Comparison of ENCODE assay signal across 8 cellular contexts in the genomic region with DNA sequence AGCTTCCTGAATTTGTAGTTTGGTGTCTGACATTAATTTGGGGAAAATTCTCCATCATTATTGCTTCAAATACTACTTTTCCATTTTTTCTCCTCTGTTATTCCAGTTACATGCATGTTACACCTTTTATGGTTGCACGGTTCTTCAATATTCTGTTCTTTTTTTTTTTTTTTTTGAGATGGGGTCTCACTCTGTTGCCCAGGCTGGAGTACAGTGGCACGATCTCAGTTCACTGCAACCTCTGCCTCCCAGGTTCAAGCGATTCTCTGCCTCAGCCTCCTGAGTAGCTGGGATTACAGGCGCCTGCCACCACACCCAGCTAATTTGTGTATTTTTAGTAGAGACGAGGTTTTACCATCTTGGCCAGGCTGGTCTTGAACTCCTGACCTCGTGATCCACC.
DNase-seq lines count a peak whose midpoint lies in the region; ATAC-seq, FAIRE-seq and TF ChIP-seq lines count a peak whose summit lies in the region.
"Not testable (repeated sequence)": the region's sequence is repeated elsewhere in the genome, so short reads cannot be mapped to it uniquely, and the experiment has no call there.

No MANE protein-coding gene starts in this region.

- H4K8ac ChIP-seq in H9 (replicated peaks; ENCODE audit: insufficient read length, low read depth, low read length), result not testable (repeated sequence)

- DNase-seq in CD4-positive, alpha-beta T cell; H9; T-helper 17 cell; activated CD4-positive, alpha-beta T cell treated with anti-CD3 and anti-CD28 coated beads, Interleukin-2, amount 10 ng/mL, durations not matched to agents 7 days and 5 days; K562 (ENCODE audit: extremely low read depth in 1 of 4, low spot score in 3 of 4); memory B cell (ENCODE audit: low spot score in 2 of 2); naive thymus-derived CD4-positive, alpha-beta T cell; osteocyte (ENCODE audit: extremely low spot score, unreplicated experiment): not testable (repeated sequence)

- intact Hi-C loops in CD4-positive, alpha-beta T cell (cut with DNase I, micrococcal nuclease); K562 (cut with micrococcal nuclease); naive thymus-derived CD4-positive, alpha-beta T cell (cut with micrococcal nuclease): not testable (repeated sequence)

- no CpG with 5 or more reads among the region's 6 CpGs for WGBS in H9 (ENCODE audit: extremely low coverage, insufficient read length, low lambda C conversion rate)
- WGBS in K562 (ENCODE audit: insufficient coverage, low coverage, missing lambda C conversion rate), result 69% methylated on average over 3 of the region's 6 CpGs

- H3K36me3 ChIP-seq in K562 (ENCODE audit: control insufficient read depth, insufficient read depth, low read length), result peaks cover 24% of the 10 kb centered on the region; the same call in 2 of the 3 replicates
- H3K36me3 ChIP-seq in naive thymus-derived CD4-positive, alpha-beta T cell (ENCODE audit: control insufficient read depth in 2 of 3, insufficient read depth in 3 of 3, low read length in 3 of 3), result peaks cover 0 to 11% (median 0%) of the 10 kb centered on the region in 3 experiments

- not testable (repeated sequence) for TF ChIP-seq CTCF in CD4-positive, alpha-beta T cell (IDR thresholded peaks at IDR 0.05); H9 (conservative IDR thresholded peaks at IDR 0.05); K562 (IDR thresholded peaks at IDR 0.05 in 2 of 3, conservative IDR thresholded peaks at IDR 0.05 in 1 of 3; ENCODE audit: insufficient read depth in 2 of 3, low read depth in 1 of 3, low read length in 3 of 3); osteocyte (IDR thresholded peaks at IDR 0.05)

- not testable (repeated sequence) for H3K27ac ChIP-seq in CD4-positive, alpha-beta T cell (ENCODE audit: low read depth, low read length); H9 (ENCODE audit: insufficient read length, low read depth, low read length); K562 (ENCODE audit: extremely low read depth, low read depth, low read length); naive thymus-derived CD4-positive, alpha-beta T cell (ENCODE audit: low read depth, low read length)

- H3T11ph ChIP-seq in H9 (ENCODE audit: low read length), result not testable (repeated sequence)

- not testable (repeated sequence) for H3K4ac ChIP-seq in H9 (ENCODE audit: low read depth, low read length)

- TF ChIP-seq EP300 in K562 (IDR thresholded peaks at IDR 0.05; ENCODE audit: low read length), result not testable (repeated sequence)

- not testable (repeated sequence) for H3K14ac ChIP-seq in H9 (ENCODE audit: insufficient read depth, low read length)

- not testable (repeated sequence) for H3K4me2 ChIP-seq in H9 (ENCODE audit: insufficient read depth, insufficient read length, low read length); K562 (ENCODE audit: insufficient read depth, low read length)

- not testable (repeated sequence) for H3K27me3 ChIP-seq in CD4-positive, alpha-beta T cell (ENCODE audit: control insufficient read depth, insufficient read depth, low read length); H9 (ENCODE audit: insufficient read depth, low read length); K562 (ENCODE audit: control insufficient read depth in 2 of 2, insufficient read depth in 2 of 2, low read length in 2 of 2); naive thymus-derived CD4-positive, alpha-beta T cell (ENCODE audit: control insufficient read depth in 2 of 2, insufficient read depth in 2 of 2, low read length in 2 of 2)

- not testable (repeated sequence) for H3K18ac ChIP-seq in H9 (ENCODE audit: insufficient read length, low read depth, low read length)

- POLR2A ChIA-PET in CD4-positive, alpha-beta T cell (lab: Charles Lee); activated CD4-positive, alpha-beta T cell treated with anti-CD3 and anti-CD28 coated beads, Interleukin-2, amount 10 ng/mL, durations not matched to agents 7 days and 5 days (lab: Charles Lee); K562 (lab: Yijun Ruan, JAX); naive thymus-derived CD4-positive, alpha-beta T cell (lab: Charles Lee): not testable (repeated sequence)

- CTCF ChIA-PET in CD4-positive, alpha-beta T cell (lab: Charles Lee); activated CD4-positive, alpha-beta T cell treated with anti-CD3 and anti-CD28 coated beads, Interleukin-2, amount 10 ng/mL, durations not matched to agents 7 days and 5 days (lab: Charles Lee); K562 (lab: Yijun Ruan, JAX; ENCODE audit: low intra/inter-chr PET ratio); naive thymus-derived CD4-positive, alpha-beta T cell (lab: Charles Lee): not testable (repeated sequence)

- H3K23ac ChIP-seq in H9 (ENCODE audit: insufficient read length, low read depth, low read length), result not testable (repeated sequence)

- peaks cover 72% of the 10 kb centered on the region for H3K4me1 Mint-ChIP-seq in CD4-positive, alpha-beta T cell (ENCODE audit: low read depth)
- peaks cover 70 to 80% of the 10 kb centered on the region in 2 experiments for H3K4me1 Mint-ChIP-seq in H9
- H3K4me1 Mint-ChIP-seq in T-helper 17 cell, result peaks cover 17% of the 10 kb centered on the region
- H3K4me1 Mint-ChIP-seq in activated CD4-positive, alpha-beta T cell treated with anti-CD3 and anti-CD28 coated beads, Interleukin-2, amount 10 ng/mL, durations not matched to agents 7 days and 5 days, result peaks cover 16% of the 10 kb centered on the region
- not testable (repeated sequence) for H3K4me1 Mint-ChIP-seq in memory B cell
- H3K4me1 Mint-ChIP-seq in naive thymus-derived CD4-positive, alpha-beta T cell, result peaks cover 12 to 88% (median 55%) of the 10 kb centered on the region in 7 donors
- peaks cover 32% of the 10 kb centered on the region for H3K4me1 Mint-ChIP-seq in osteocyte (ENCODE audit: unreplicated experiment)

- not testable (repeated sequence) for H2BK5ac ChIP-seq in H9 (ENCODE audit: insufficient read length, low read length)

- H4K20me1 ChIP-seq in H9 (ENCODE audit: control insufficient read depth, insufficient read depth, insufficient read length); K562 (replicated peaks; ENCODE audit: control insufficient read depth, insufficient read depth, low read length): not testable (repeated sequence)

- not testable (repeated sequence) for H3K23me2 ChIP-seq in H9 (ENCODE audit: insufficient read length, low read depth, low read length, poor library complexity, severe bottlenecking)

- H3K36me3 Mint-ChIP-seq in CD4-positive, alpha-beta T cell (ENCODE audit: low read depth), result peaks cover 40% of the 10 kb centered on the region
- H3K36me3 Mint-ChIP-seq in H9 (ENCODE audit: insufficient read depth in 1 of 3, low read depth in 3 of 3), result peaks cover 19 to 47% (median 45%) of the 10 kb centered on the region in 3 experiments
- H3K36me3 Mint-ChIP-seq in T-helper 17 cell (ENCODE audit: low read depth); memory B cell: not testable (repeated sequence)
- peaks cover 14% of the 10 kb centered on the region for H3K36me3 Mint-ChIP-seq in activated CD4-positive, alpha-beta T cell treated with anti-CD3 and anti-CD28 coated beads, Interleukin-2, amount 10 ng/mL, durations not matched to agents 7 days and 5 days (ENCODE audit: low read depth)
- H3K36me3 Mint-ChIP-seq in naive thymus-derived CD4-positive, alpha-beta T cell, result peaks cover 3 to 42% (median 10%) of the 10 kb centered on the region in 5 donors
- H3K36me3 Mint-ChIP-seq in osteocyte (ENCODE audit: unreplicated experiment), result peaks cover 19% of the 10 kb centered on the region

- not testable (repeated sequence) for H3K9ac ChIP-seq in H9 (ENCODE audit: extremely low read depth, insufficient read length, low read length); K562 (ENCODE audit: insufficient read depth in 1 of 2, low read depth in 2 of 2, low read length in 2 of 2)

- H3K4me3 ChIP-seq in K562; naive thymus-derived CD4-positive, alpha-beta T cell (ENCODE audit: low read length): not testable (repeated sequence)

- not testable (repeated sequence) for H3K9me1 ChIP-seq in K562 (ENCODE audit: control insufficient read depth, insufficient read depth, low read length)

- not testable (repeated sequence) for H3K27me3 Mint-ChIP-seq in CD4-positive, alpha-beta T cell; H9 (ENCODE audit: low read depth); T-helper 17 cell; activated CD4-positive, alpha-beta T cell treated with anti-CD3 and anti-CD28 coated beads, Interleukin-2, amount 10 ng/mL, durations not matched to agents 7 days and 5 days; memory B cell; naive thymus-derived CD4-positive, alpha-beta T cell; osteocyte (ENCODE audit: unreplicated experiment)

- H2BK120ac ChIP-seq in H9 (ENCODE audit: low read depth, low read length, poor library complexity, severe bottlenecking), result not testable (repeated sequence)

- FAIRE-seq in K562 (lab: Jason Lieb, UNC), result not testable (repeated sequence)

- H3K79me2 ChIP-seq in H9 (ENCODE audit: insufficient read depth, low read length) (peaks cover 23% of the 10 kb centered on the region; the same call in 1 of the 2 replicates), K562 (ENCODE audit: control insufficient read depth, insufficient read depth, low read length) (peaks cover 75% of the 10 kb centered on the region)

- not testable (repeated sequence) for H4K5ac ChIP-seq in H9 (ENCODE audit: insufficient read length, low read depth, low read length)

- not testable (repeated sequence) for H2AK5ac ChIP-seq in H9 (ENCODE audit: insufficient read length, low read length)

- peak overlapping the region; percentile 27 for H3K27ac Mint-ChIP-seq in CD4-positive, alpha-beta T cell
- peak overlapping the region; percentile 16 to 96 (median 70); a peak in 4 of 7 replicates for H3K27ac Mint-ChIP-seq in H9
- peak overlapping the region; percentile 47 for H3K27ac Mint-ChIP-seq in T-helper 17 cell
- peak overlapping the region; percentile 36 for H3K27ac Mint-ChIP-seq in activated CD4-positive, alpha-beta T cell treated with anti-CD3 and anti-CD28 coated beads, Interleukin-2, amount 10 ng/mL, durations not matched to agents 7 days and 5 days
- H3K27ac Mint-ChIP-seq in memory B cell, result peak overlapping the region; percentile 53
- H3K27ac Mint-ChIP-seq in naive thymus-derived CD4-positive, alpha-beta T cell, result peak overlapping the region in 7 of 9 donors; percentile 8 to 67 (median 46)
- H3K27ac Mint-ChIP-seq in osteocyte (ENCODE audit: unreplicated experiment), result peak overlapping the region; percentile 9

- H3K56ac ChIP-seq in H9 (ENCODE audit: insufficient read length, low read depth, low read length), result not testable (repeated sequence)

- H3K9me3 Mint-ChIP-seq in CD4-positive, alpha-beta T cell; H9; activated CD4-positive, alpha-beta T cell treated with anti-CD3 and anti-CD28 coated beads, Interleukin-2, amount 10 ng/mL, durations not matched to agents 7 days and 5 days; memory B cell; naive thymus-derived CD4-positive, alpha-beta T cell; osteocyte (ENCODE audit: unreplicated experiment): not testable (repeated sequence)

- not testable (repeated sequence) for ATAC-seq in CD4-positive, alpha-beta T cell (ENCODE audit: poor library complexity); T-helper 17 cell; K562; memory B cell (ENCODE audit: low read depth); naive thymus-derived CD4-positive, alpha-beta T cell

- TF ChIP-seq POLR2A in K562 (conservative IDR thresholded peaks at IDR 0.05), result not testable (repeated sequence)

- H2BK20ac ChIP-seq in H9 (ENCODE audit: low read depth, low read length, poor library complexity, severe bottlenecking), result not testable (repeated sequence)

- not testable (repeated sequence) for H2BK15ac ChIP-seq in H9 (ENCODE audit: low read depth, low read length)

- H2AFZ ChIP-seq in H9 (ENCODE audit: low read length); K562 (ENCODE audit: low read depth, low read length): not testable (repeated sequence)

- in situ Hi-C loops in K562 (cut with MboI), result not testable (repeated sequence)

- not testable (repeated sequence) for BruUV-seq in K562 (replicated peaks; lab: Mats Ljungman, UMichigan)

- not testable (repeated sequence) for H3K4me3 Mint-ChIP-seq in CD4-positive, alpha-beta T cell; H9; T-helper 17 cell; activated CD4-positive, alpha-beta T cell treated with anti-CD3 and anti-CD28 coated beads, Interleukin-2, amount 10 ng/mL, durations not matched to agents 7 days and 5 days; memory B cell; osteocyte (ENCODE audit: unreplicated experiment)
- peak overlapping the region in 3 of 10 donors; percentile 31 to 49 (median 33) for H3K4me3 Mint-ChIP-seq in naive thymus-derived CD4-positive, alpha-beta T cell

- not testable (repeated sequence) for H4K91ac ChIP-seq in H9 (ENCODE audit: insufficient read length, low read depth, low read length)

- H3K79me1 ChIP-seq in H9 (ENCODE audit: insufficient read depth, low read depth, low read length, poor library complexity, severe bottlenecking), result not testable (repeated sequence)

- H3K9me3 ChIP-seq in CD4-positive, alpha-beta T cell (ENCODE audit: control insufficient read depth, low read length); H9 (ENCODE audit: control insufficient read depth, low read depth, low read length); T-helper 17 cell (ENCODE audit: control insufficient read depth, low read length, poor library complexity, severe bottlenecking); K562 (replicated peaks; ENCODE audit: control insufficient read depth, insufficient read depth, low read depth, low read length); naive thymus-derived CD4-positive, alpha-beta T cell (ENCODE audit: control insufficient read depth in 2 of 3, low read length in 3 of 3): not testable (repeated sequence)

- H2BK12ac ChIP-seq in H9 (ENCODE audit: insufficient read length, low read depth, low read length), result not testable (repeated sequence)

- H3K4me1 ChIP-seq in H9 (ENCODE audit: insufficient read depth, low read length), result peaks cover 24% of the 10 kb centered on the region
- not testable (repeated sequence) for H3K4me1 ChIP-seq in K562 (replicated peaks in 1 of 2; ENCODE audit: control insufficient read depth in 2 of 2, insufficient read depth in 2 of 2, low read length in 2 of 2); naive thymus-derived CD4-positive, alpha-beta T cell (ENCODE audit: control insufficient read depth in 2 of 2, insufficient read depth in 2 of 2, low read length in 2 of 2)

- not testable (repeated sequence) for TF ChIP-seq RAD21 in K562 (CRISPR knock-in tag; conservative IDR thresholded peaks at IDR 0.05 in 1 of 2, IDR thresholded peaks at IDR 0.05 in 1 of 2)

Comparison
In these comparisons a context has a peak if more than half of its experiments do, and no peak if none do; other contexts are left out.
1. H3K27ac Mint-ChIP-seq: peak in every context shown above with its lines; median percentile 70 in H9; 53 in memory B cell; 47 in T-helper 17 cell; 46 in naive thymus-derived CD4-positive, alpha-beta T cell; 36 in activated CD4-positive, alpha-beta T cell treated with anti-CD3 and anti-CD28 coated beads, Interleukin-2, amount 10 ng/mL, durations not matched to agents 7 days and 5 days; 27 in CD4-positive, alpha-beta T cell; 9 in osteocyte.